8 cellular contexts compared by ENCODE assay signal in the genomic region with DNA sequence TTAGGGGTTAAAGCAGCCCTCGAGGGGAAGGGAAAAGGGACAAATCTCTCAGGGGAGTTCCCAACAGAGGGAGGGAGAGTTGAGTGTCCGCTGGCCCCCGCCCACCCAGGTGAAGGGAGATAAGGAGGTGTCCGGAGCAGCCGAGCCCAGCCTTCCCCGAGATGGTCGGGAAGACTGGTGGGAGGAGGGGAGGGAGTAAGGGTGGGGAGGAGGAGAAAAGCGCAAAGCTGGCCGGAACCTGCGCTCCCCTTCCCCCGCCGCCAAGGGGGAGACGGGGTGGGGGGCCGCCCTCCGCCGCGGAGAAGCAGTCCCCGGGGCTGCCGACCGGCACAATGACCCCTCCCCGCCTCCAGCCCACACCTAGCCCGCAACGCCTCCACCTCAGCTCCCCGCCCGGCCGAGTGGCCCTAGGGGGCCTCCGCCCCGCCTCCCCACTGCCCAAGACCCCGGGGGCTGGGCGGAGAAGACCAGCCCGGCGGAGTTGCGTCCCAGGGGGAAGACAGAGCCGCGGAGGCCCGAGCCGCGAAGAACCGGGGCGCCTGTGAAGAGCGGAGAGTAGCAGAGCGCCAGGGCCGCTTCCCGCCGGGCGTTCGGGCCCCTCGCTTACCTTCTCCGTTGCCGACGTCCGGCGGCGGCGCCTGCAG. TPM values are rescaled to one million over a fixed set of nuclear protein-coding genes. Genes with fewer than 3 reads are reported as not detected.
DNase-seq lines count a peak whose midpoint lies in the region; ATAC-seq and TF ChIP-seq lines count a peak whose summit lies in the region.

No MANE protein-coding gene starts in this region.

- TF ChIP-seq CTCF in BJ (IDR thresholded peaks at IDR 0.05; ENCODE audit: insufficient read depth, low read depth, low read length) (no peak), RWPE2 (IDR thresholded peaks at IDR 0.05; ENCODE audit: poor library complexity, severe bottlenecking) (no peak), retinal pigment epithelial cell (conservative IDR thresholded peaks at IDR 0.05; ENCODE audit: low read depth, low read length) (no peak)

- POLR2A ChIA-PET in BJ (lab: Charles Lee), result no interaction called here

- H3K27me3 ChIP-seq in BJ (ENCODE audit: control insufficient read depth, insufficient read depth, low read length) (no peaks in the 10 kb centered on the region), RWPE2 (ENCODE audit: insufficient read depth, poor library complexity, severe bottlenecking) (no peaks in the 10 kb centered on the region), adipocyte (replicated peaks; ENCODE audit: control insufficient read depth, insufficient read depth, low read length) (no peaks in the 10 kb centered on the region)

- peak; percentile 23 for ATAC-seq in GM19035 (IDR thresholded peaks at IDR 0.05; ENCODE audit: unreplicated experiment)
- ATAC-seq in HG03432 (IDR thresholded peaks at IDR 0.05; ENCODE audit: unreplicated experiment), result peak; percentile 17
- peak; percentile 30 for ATAC-seq in RWPE2 (ENCODE audit: low read depth)
- ATAC-seq in GM21367 (IDR thresholded peaks at IDR 0.05; ENCODE audit: unreplicated experiment), result no peak

- H3K9me3 ChIP-seq in RWPE2 (ENCODE audit: severe bottlenecking) (no peaks in the 10 kb centered on the region), adipocyte (ENCODE audit: control insufficient read depth, low read length) (no peaks in the 10 kb centered on the region)

- no peak for DNase-seq in BJ (ENCODE audit: low read depth)
- DNase-seq in RWPE2 (ENCODE audit: low spot score), result peak; percentile 71
- DNase-seq in adipocyte (ENCODE audit: low read depth), result peak; percentile 70
- peak; percentile 44 for DNase-seq in hepatic stellate cell (ENCODE audit: low spot score)
- no peak for DNase-seq in retinal pigment epithelial cell (ENCODE audit: low read depth)

- CTCF ChIA-PET in BJ (lab: Yijun Ruan, JAX), result interaction anchor here (1.7 kb wide), 1 partner anchor 175 kb away, joined by 5 read pairs; a partner anchor contains a TSS

- H3K4me1 ChIP-seq in RWPE2 (ENCODE audit: insufficient read depth, poor library complexity, severe bottlenecking), result peaks cover 4% of the 10 kb centered on the region
- H3K4me1 ChIP-seq in adipocyte (ENCODE audit: control insufficient read depth, insufficient read depth, low read length), result peaks cover 44% of the 10 kb centered on the region

- peak overlapping the region; percentile 98 for H3K9ac ChIP-seq in adipocyte (ENCODE audit: low read length)

- H3K27ac ChIP-seq in RWPE2 (ENCODE audit: poor library complexity, severe bottlenecking), result peak overlapping the region; percentile 84

- H3K36me3 ChIP-seq in BJ (ENCODE audit: control insufficient read depth, insufficient read depth, low read length), result no peaks in the 10 kb centered on the region
- peaks cover 7% of the 10 kb centered on the region; the same call in 1 of the 2 replicates for H3K36me3 ChIP-seq in RWPE2 (ENCODE audit: low read depth)
- no peaks in the 10 kb centered on the region for H3K36me3 ChIP-seq in adipocyte (ENCODE audit: control insufficient read depth, insufficient read depth, low read length, severe bottlenecking)

- H3K4me3 ChIP-seq in BJ (ENCODE audit: low read depth, low read length), result peak overlapping the region; percentile 85
- peak overlapping the region; percentile 94 for H3K4me3 ChIP-seq in RWPE2 (ENCODE audit: severe bottlenecking)
- peak overlapping the region; percentile 99 for H3K4me3 ChIP-seq in adipocyte (ENCODE audit: low read length)
- H3K4me3 ChIP-seq in retinal pigment epithelial cell (ENCODE audit: low read length), result peak overlapping the region; percentile 82

RNA-seq across cellular contexts. Expression of a gene that starts 0.5 kb away (rescaled TPM):
- polyA plus RNA-seq in BJ (2011; rRNA removed), result 6.0 and 12.0 TPM in 2 replicates
- polyA minus RNA-seq in BJ (2011; rRNA and poly(A)+ RNA removed), result 9.6 and 16.4 TPM in 2 replicates

RNA-seq across cellular contexts. Expression of a gene that starts 0.9 kb away (rescaled TPM):
- 33.0 and 46.9 TPM in 2 replicates for polyA plus RNA-seq in BJ (2011; rRNA removed)
- polyA minus RNA-seq in BJ (2011; rRNA and poly(A)+ RNA removed), result 6.0 and 7.0 TPM in 2 replicates

Comparison
In these comparisons a context has a peak if more than half of its experiments do, and no peak if none do; other contexts are left out.
1. DNase-seq: peak in RWPE2 (single experiment), adipocyte (single experiment) and hepatic stellate cell (single experiment); none in BJ (single experiment) and retinal pigment epithelial cell (single experiment).
2. Peak in every context shown above with its lines, with median percentiles within 50 percentile points of each other: H3K4me3 ChIP-seq.